33 cellular contexts compared by ENCODE assay signal in genomic region chr13:95269756-95270155, GRCh38. TPM values are rescaled to one million over a fixed set of nuclear protein-coding genes. Genes with fewer than 3 reads are reported as not detected.
DNase-seq lines count a peak whose midpoint lies in the region; ATAC-seq and TF ChIP-seq lines count a peak whose summit lies in the region.
"Had no signal": no experiment of that assay in that cellular context is flagged by ENCODE, and none has a peak within 500 bp of the region (broad histone marks: within the 10 kb centered on the region; RNA-seq: fewer than 3 reads in every experiment).

No MANE protein-coding gene starts in this region.

- H3K27me3 ChIP-seq in ACC112 (ENCODE audit: insufficient read depth, low read length) (no peaks in the 10 kb centered on the region), PC-3 (ENCODE audit: low read length) (no peaks in the 10 kb centered on the region), PC-9 (ENCODE audit: insufficient read depth, low read depth) (no peaks in the 10 kb centered on the region)
- H3K27me3 ChIP-seq: BLaER1 treated with 17β-estradiol and CSF1 and Interleukin-3, amounts not matched to agents 10 nM and 100 nM; esophagus squamous epithelium; gastroesophageal sphincter; upper lobe of right lung had no signal

- H3K9ac ChIP-seq in PC-3 (ENCODE audit: low read length): no peak overlapping the region
- H3K9ac ChIP-seq: BLaER1 treated with 17β-estradiol and CSF1 and Interleukin-3, amounts not matched to agents 10 nM and 100 nM; GM23248; KMS-11 had no signal

- H3K36me3 ChIP-seq in ACC112 (ENCODE audit: insufficient read depth, low read length) (no peaks in the 10 kb centered on the region; the same call in 1 of the 2 replicates), PC-3 (ENCODE audit: low read depth, low read length) (no peaks in the 10 kb centered on the region; the same call in 1 of the 2 replicates), PC-9 (ENCODE audit: low read depth) (no peaks in the 10 kb centered on the region)
- H3K36me3 ChIP-seq: esophagus squamous epithelium, gastroesophageal sphincter, upper lobe of right lung had no signal

- H3K9me2 ChIP-seq in PC-3 (replicated peaks; ENCODE audit: low read length) (no peaks in the 10 kb centered on the region), PC-9 (ENCODE audit: insufficient read depth) (no peaks in the 10 kb centered on the region)

- H4K20me1 ChIP-seq in PC-3 (ENCODE audit: low read length) (no peaks in the 10 kb centered on the region), PC-9 (ENCODE audit: insufficient read depth) (no peaks in the 10 kb centered on the region)

- no peak for ATAC-seq in PC-3
- no peak for ATAC-seq in GM19328 (IDR thresholded peaks at IDR 0.05; ENCODE audit: unreplicated experiment)
- ATAC-seq in naive thymus-derived CD8-positive, alpha-beta T cell: no peak
- ATAC-seq: activated CD8-positive, alpha-beta T cell treated with anti-CD3 and anti-CD28 coated beads, Interleukin-2, amount 10 ng/mL, durations not matched to agents 7 days and 5 days; gastroesophageal sphincter; right cardiac atrium; stimulated activated memory B cell treated with anti-CD40 and anti-IgM and Interleukin-4, amounts not matched to agents 10 μg/mL and 1 μg/mL and 100 μg/mL, for 72 hours; T-helper 17 cell; upper lobe of right lung had no signal

- H3K79me2 ChIP-seq in ACC112 (ENCODE audit: control insufficient read depth, insufficient read depth, low read length, unreplicated experiment) (peaks cover 15% of the 10 kb centered on the region), PC-3 (ENCODE audit: low read length) (peaks cover 32% of the 10 kb centered on the region), PC-9 (ENCODE audit: low read depth) (no peaks in the 10 kb centered on the region; the same call in 1 of the 2 replicates)

- H3K9me3 ChIP-seq in PC-3 (ENCODE audit: low read length): no peaks in the 10 kb centered on the region
- H3K9me3 ChIP-seq in PC-9 (ENCODE audit: insufficient read depth, low read depth): no peaks in the 10 kb centered on the region
- H3K9me3 ChIP-seq: esophagus squamous epithelium, upper lobe of right lung had no signal

- peak overlapping the region; percentile 75; the same call in 1 of the 2 replicates for H3K27ac ChIP-seq in ACC112 (ENCODE audit: low read depth, low read length)
- peak overlapping the region; percentile 93; the same call in 1 of the 2 replicates for H3K27ac ChIP-seq in PC-3 (ENCODE audit: low read length)
- no peak overlapping the region for H3K27ac ChIP-seq in PC-9
- H3K27ac ChIP-seq: BLaER1 treated with 17β-estradiol and CSF1 and Interleukin-3, amounts not matched to agents 10 nM and 100 nM; GM23248; KMS-11 had no signal

- CTCF ChIA-PET in PC-3 (lab: Charles Lee) (no interaction called here), PC-9 (lab: Charles Lee) (no interaction called here)

- H3K36me3 Mint-ChIP-seq in progenitor cell of endocrine pancreas (ENCODE audit: insufficient read depth): peaks cover 10% of the 10 kb centered on the region
- H3K36me3 Mint-ChIP-seq in naive thymus-derived CD8-positive, alpha-beta T cell: peaks cover 16 to 32% (median 32%) of the 10 kb centered on the region in 3 donors

- H3K4me3 Mint-ChIP-seq in progenitor cell of endocrine pancreas (ENCODE audit: low read depth): no peak overlapping the region
- H3K4me3 Mint-ChIP-seq in naive thymus-derived CD8-positive, alpha-beta T cell: no peak overlapping the region
- H3K4me3 Mint-ChIP-seq: activated CD8-positive, alpha-beta T cell treated with anti-CD3 and anti-CD28 coated beads, Interleukin-2, amount 10 ng/mL, durations not matched to agents 7 days and 5 days; immature natural killer cell; memory B cell; naive B cell; stimulated activated memory B cell treated with anti-CD40 and anti-IgM and Interleukin-4, amounts not matched to agents 10 μg/mL and 1 μg/mL and 100 μg/mL, for 72 hours; T-helper 17 cell had no signal

- TF ChIP-seq CTCF in PC-3 (conservative IDR thresholded peaks at IDR 0.05; ENCODE audit: low read depth, low read length): no peak
- no peak for TF ChIP-seq CTCF in progenitor cell of endocrine pancreas (IDR thresholded peaks at IDR 0.05; ENCODE audit: unreplicated experiment)
- TF ChIP-seq CTCF in PC-9 (conservative IDR thresholded peaks at IDR 0.05): no peak

- peaks cover 3% of the 10 kb centered on the region for H3K9me3 Mint-ChIP-seq in progenitor cell of endocrine pancreas (ENCODE audit: low read depth)
- H3K9me3 Mint-ChIP-seq in naive thymus-derived CD8-positive, alpha-beta T cell: peaks cover 0 to 18% (median 5%) of the 10 kb centered on the region in 9 donors
- H3K9me3 Mint-ChIP-seq: immature natural killer cell had no signal

- POLR2A ChIA-PET in PC-3 (lab: Charles Lee; ENCODE audit: unreplicated experiment) (no interaction called here), PC-9 (lab: Charles Lee; ENCODE audit: unreplicated experiment) (no interaction called here)
- POLR2A ChIA-PET in naive thymus-derived CD8-positive, alpha-beta T cell (lab: Charles Lee): no interaction called here

- H3K4me2 ChIP-seq in PC-3 (ENCODE audit: low read length) (no peak overlapping the region), PC-9 (no peak overlapping the region)
- H3K4me2 ChIP-seq: KMS-11 had no signal

- H3K27me3 Mint-ChIP-seq in progenitor cell of endocrine pancreas: no peaks in the 10 kb centered on the region
- H3K27me3 Mint-ChIP-seq in naive thymus-derived CD8-positive, alpha-beta T cell: no peaks in the 10 kb centered on the region
- H3K27me3 Mint-ChIP-seq: brain; memory B cell; naive B cell; stimulated activated memory B cell treated with anti-CD40 and anti-IgM and Interleukin-4, amounts not matched to agents 10 μg/mL and 1 μg/mL and 100 μg/mL, for 72 hours; T-helper 17 cell had no signal

- H3K27ac Mint-ChIP-seq in progenitor cell of endocrine pancreas: peak overlapping the region; percentile 47
- H3K27ac Mint-ChIP-seq in naive thymus-derived CD8-positive, alpha-beta T cell: peak overlapping the region in 2 of 10 donors; percentile 0 to 8
- H3K27ac Mint-ChIP-seq: activated CD8-positive, alpha-beta T cell treated with anti-CD3 and anti-CD28 coated beads, Interleukin-2, amount 10 ng/mL, durations not matched to agents 7 days and 5 days; immature natural killer cell; memory B cell; T-helper 17 cell had no signal

- intact Hi-C loops in PC-3 (cut with micrococcal nuclease): loop anchor here (5.0 kb wide), 1 partner anchor 77 kb away; no protein-coding TSS in a partner anchor
- intact Hi-C loops in PC-9 (cut with micrococcal nuclease; ENCODE audit: unreplicated experiment): no loop called here

- H3F3A ChIP-seq in PC-3 (ENCODE audit: low read length, unreplicated experiment): no peaks in the 10 kb centered on the region
- H3F3A ChIP-seq in PC-9 (ENCODE audit: insufficient read depth, low read depth): peaks cover 39% of the 10 kb centered on the region

- no peak overlapping the region for H2AFZ ChIP-seq in ACC112 (ENCODE audit: low read length, unreplicated experiment)
- H2AFZ ChIP-seq in PC-3 (ENCODE audit: low read length): no peak overlapping the region
- H2AFZ ChIP-seq in PC-9: no peak overlapping the region
- H2AFZ ChIP-seq: GM23248 had no signal

- no peak overlapping the region for H3K4me3 ChIP-seq in ACC112 (ENCODE audit: low read depth, low read length)
- H3K4me3 ChIP-seq in PC-3 (ENCODE audit: low read length): no peak overlapping the region
- H3K4me3 ChIP-seq in PC-9: no peak overlapping the region
- H3K4me3 ChIP-seq: BLaER1 treated with 17β-estradiol and CSF1 and Interleukin-3, amounts not matched to agents 10 nM and 100 nM; esophagus squamous epithelium; gastroesophageal sphincter; GM23248; upper lobe of right lung had no signal

- H3K4me1 ChIP-seq in ACC112 (ENCODE audit: control insufficient read depth, insufficient read depth, low read length, unreplicated experiment): peaks cover 40% of the 10 kb centered on the region
- peaks cover 42% of the 10 kb centered on the region for H3K4me1 ChIP-seq in PC-3 (ENCODE audit: insufficient read depth, low read length)
- peaks cover 41% of the 10 kb centered on the region for H3K4me1 ChIP-seq in PC-9 (replicated peaks; ENCODE audit: insufficient read depth)

- H3K4me1 Mint-ChIP-seq in progenitor cell of endocrine pancreas (ENCODE audit: low read depth): peaks cover 27% of the 10 kb centered on the region
- H3K4me1 Mint-ChIP-seq in naive thymus-derived CD8-positive, alpha-beta T cell: peaks cover 2 to 19% (median 7%) of the 10 kb centered on the region in 4 donors

- DNase-seq in PC-3 (no peak), dermis blood vessel endothelial cell (peak; percentile 31), progenitor cell of endocrine pancreas (ENCODE audit: low spot score, unreplicated experiment) (no peak), PC-9 (no peak), SIG-M5 (lab: John Stamatoyannopoulos, UW) (no peak)
- DNase-seq in naive thymus-derived CD8-positive, alpha-beta T cell: no peak
- DNase-seq: activated CD8-positive, alpha-beta T cell treated with anti-CD3 and anti-CD28 coated beads, Interleukin-2, amount 10 ng/mL, durations not matched to agents 7 days and 5 days; activated effector memory CD4-positive, alpha-beta T cell treated with Interleukin-2 at 50 U/mL for 16 hours; activated T-cell treated with anti-CD3 and anti-CD28 coated beads for 4 hours; COR-L47; DMS79; esophagus squamous epithelium; GM23248; hypothalamus; immature natural killer cell; naive B cell; NCI-H1417; NCI-H2029 treated with DMSO at 0.1 percent for 48 hours; NCI-H226; NCI-H748 treated with DMSO at 0.1 percent for 48 hours; right cardiac atrium; RPMI8226; stimulated activated CD4-positive, alpha-beta T cell treated with anti-CD3 and anti-CD28 coated beads, Interleukin-4, amount 100 ng/mL, for 4 hours; T-helper 17 cell; upper lobe of right lung had no signal

- BruUV-seq in PC-3 (replicated peaks; lab: Mats Ljungman, UMichigan) (no TSS peak), PC-9 (replicated peaks; lab: Mats Ljungman, UMichigan) (no TSS peak)

RNA-seq across cellular contexts. Expression of gene ABCC4, which starts 31.5 kb away (rescaled TPM):
- total RNA-seq in PC-3 (2014; rRNA removed) (17.7 and 18.9 TPM in 2 replicates), dermis blood vessel endothelial cell (6.1 and 9.8 TPM in 2 replicates), progenitor cell of endocrine pancreas (7.5 and 10.7 TPM in 2 replicates), PC-9 (2021) (17.0 and 18.6 TPM in 2 replicates)
- 1 to 10 TPM; 7.8 to 9.2 TPM for total RNA-seq in naive thymus-derived CD8-positive, alpha-beta T cell
- 1 to 10 TPM; 3.5 to 4.4 (median 3.8) TPM for polyA plus RNA-seq in naive thymus-derived CD8-positive, alpha-beta T cell
